In the genomic region with DNA sequence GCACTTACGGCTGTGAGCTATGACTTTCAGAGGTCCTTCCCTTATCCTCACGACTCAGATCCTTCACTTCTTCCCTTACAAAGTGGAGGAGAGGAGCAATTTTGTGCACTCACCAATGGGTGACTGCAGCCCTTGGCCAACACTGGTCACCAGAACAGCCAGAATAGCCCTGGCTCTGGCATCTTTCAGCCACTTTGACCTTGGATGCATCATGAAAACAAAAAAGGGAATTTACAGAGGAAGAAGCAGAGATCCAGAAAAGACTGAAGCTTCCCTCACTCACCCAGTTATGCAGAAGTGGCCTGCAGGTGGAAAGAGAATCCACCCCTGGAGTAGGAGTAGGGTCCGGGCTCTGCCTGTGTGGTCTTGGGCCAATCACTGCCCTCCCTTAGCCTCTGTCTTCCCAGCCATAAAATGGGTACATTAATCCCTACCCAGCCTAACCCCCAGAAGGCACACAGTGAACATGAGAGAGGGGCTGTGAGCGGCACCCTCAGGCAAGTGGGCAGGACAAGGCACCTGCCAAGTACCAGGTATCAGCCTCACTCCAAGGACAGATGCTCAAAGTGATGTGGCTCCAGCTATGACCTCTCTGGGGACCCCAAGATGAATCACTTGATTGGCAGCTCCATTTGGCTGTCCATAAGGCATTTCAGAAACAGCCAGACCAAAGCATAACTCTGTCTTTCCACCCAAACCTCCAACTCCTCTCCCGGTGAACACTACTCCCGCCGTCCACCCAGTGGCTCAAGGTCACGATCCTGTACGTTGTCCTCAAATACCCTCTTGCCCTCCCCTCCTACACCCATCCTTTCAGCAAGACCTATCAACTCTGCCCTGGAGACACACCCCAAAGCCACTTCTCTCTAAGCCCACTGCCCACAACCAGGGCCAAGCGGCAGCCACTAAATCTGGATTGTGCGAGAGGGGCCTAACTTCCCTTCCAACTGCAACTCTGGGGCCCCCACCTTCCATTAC, we compare ENCODE assay signal across 24 cellular contexts.
"Had no signal": no experiment of that assay in that cellular context is flagged by ENCODE, and none has a peak within 500 bp of the region (broad histone marks: within the 10 kb centered on the region; RNA-seq: fewer than 3 reads in every experiment).

No MANE protein-coding gene starts in this region.

- H3K9me3 ChIP-seq: breast epithelium, colonic mucosa, pancreas, psoas muscle, thoracic aorta had no signal

- H3K27ac ChIP-seq: breast epithelium, colonic mucosa, pancreas, psoas muscle, right atrium auricular region, thoracic aorta had no signal

- H3K4me1 Mint-ChIP-seq: central memory CD8-positive, alpha-beta T cell had no signal

- H3K9me3 Mint-ChIP-seq: activated T-helper 2 cell treated with anti-CD3 and anti-CD28 coated beads, Interferon-gamma antibody, Interleukin-2, Interleukin-4, amounts not matched to agents 10 μg/mL and 5 μg/mL and 100 μg/mL, durations not matched to agents 14 hours and 24 hours and 36 hours; central memory CD8-positive, alpha-beta T cell; stimulated activated memory B cell treated with anti-CD40 and anti-IgM and Interleukin-4, amounts not matched to agents 10 μg/mL and 1 μg/mL and 100 μg/mL, for 72 hours had no signal

- H3K27me3 ChIP-seq: breast epithelium, colonic mucosa, left lung, pancreas, right atrium auricular region had no signal

- H3K36me3 ChIP-seq: breast epithelium, colonic mucosa, left lung, pancreas, right atrium auricular region, thoracic aorta had no signal

- H3K4me1 ChIP-seq: breast epithelium, colonic mucosa, pancreas had no signal

- DNase-seq: activated CD4-positive, alpha-beta T cell treated with anti-CD3 and anti-CD28 coated beads, Interleukin-2, amount 50 U/mL, for 4 hours; activated CD8-positive, alpha-beta memory T cell treated with anti-CD3 and anti-CD28 coated beads for 24 hours; activated CD8-positive, alpha-beta memory T cell treated with anti-CD3 and anti-CD28 coated beads, Interleukin-2, amount 50 U/mL, for 4 hours; activated naive CD4-positive, alpha-beta T cell; activated T-cell treated with anti-CD3 and anti-CD28 coated beads, Interleukin-2, amount 50 U/mL, for 4 hours; colonic mucosa; foreskin fibroblast; kidney glomerular epithelial cell; left lung; mammary epithelial cell; pancreas; psoas muscle; stimulated activated CD4-positive, alpha-beta T cell treated with anti-CD3 and anti-CD28 coated beads, Interleukin-1b, Interleukin-23, amount 100 ng/mL, for 48 hours; T-helper 1 cell; T-helper 9 cell had no signal

- ATAC-seq: activated T-cell treated with anti-CD3 and anti-CD28 coated beads, Interleukin-2, amount 50 U/mL, for 4 hours; left lung; pancreas; psoas muscle; stimulated activated memory B cell treated with anti-CD40 and anti-IgM and Interleukin-4, amounts not matched to agents 10 μg/mL and 1 μg/mL and 100 μg/mL, for 72 hours had no signal

- H3K4me3 ChIP-seq: breast epithelium, colonic mucosa, left lung, pancreas, psoas muscle, right atrium auricular region, thoracic aorta had no signal

- H3K27me3 Mint-ChIP-seq: activated naive CD8-positive, alpha-beta T cell; central memory CD8-positive, alpha-beta T cell had no signal

- H3K4me3 Mint-ChIP-seq: activated naive CD8-positive, alpha-beta T cell; activated T-cell treated with anti-CD3 and anti-CD28 coated beads, Interleukin-2, amount 50 U/mL, for 4 hours; central memory CD8-positive, alpha-beta T cell; nephron; stimulated activated memory B cell treated with anti-CD40 and anti-IgM and Interleukin-4, amounts not matched to agents 10 μg/mL and 1 μg/mL and 100 μg/mL, for 72 hours; WTC11 had no signal

- H3K27ac Mint-ChIP-seq: activated naive CD8-positive, alpha-beta T cell; activated T-helper 2 cell treated with anti-CD3 and anti-CD28 coated beads, Interferon-gamma antibody, Interleukin-2, Interleukin-4, amounts not matched to agents 10 μg/mL and 5 μg/mL and 100 μg/mL, durations not matched to agents 14 hours and 24 hours and 36 hours; stimulated activated memory B cell treated with anti-CD40 and anti-IgM and Interleukin-4, amounts not matched to agents 10 μg/mL and 1 μg/mL and 100 μg/mL, for 72 hours; WTC11 had no signal

- H3K36me3 Mint-ChIP-seq: stimulated activated memory B cell treated with anti-CD40 and anti-IgM and Interleukin-4, amounts not matched to agents 10 μg/mL and 1 μg/mL and 100 μg/mL, for 72 hours had no signal
